Comparison of ENCODE assay signal across 8 cellular contexts in the genomic region with DNA sequence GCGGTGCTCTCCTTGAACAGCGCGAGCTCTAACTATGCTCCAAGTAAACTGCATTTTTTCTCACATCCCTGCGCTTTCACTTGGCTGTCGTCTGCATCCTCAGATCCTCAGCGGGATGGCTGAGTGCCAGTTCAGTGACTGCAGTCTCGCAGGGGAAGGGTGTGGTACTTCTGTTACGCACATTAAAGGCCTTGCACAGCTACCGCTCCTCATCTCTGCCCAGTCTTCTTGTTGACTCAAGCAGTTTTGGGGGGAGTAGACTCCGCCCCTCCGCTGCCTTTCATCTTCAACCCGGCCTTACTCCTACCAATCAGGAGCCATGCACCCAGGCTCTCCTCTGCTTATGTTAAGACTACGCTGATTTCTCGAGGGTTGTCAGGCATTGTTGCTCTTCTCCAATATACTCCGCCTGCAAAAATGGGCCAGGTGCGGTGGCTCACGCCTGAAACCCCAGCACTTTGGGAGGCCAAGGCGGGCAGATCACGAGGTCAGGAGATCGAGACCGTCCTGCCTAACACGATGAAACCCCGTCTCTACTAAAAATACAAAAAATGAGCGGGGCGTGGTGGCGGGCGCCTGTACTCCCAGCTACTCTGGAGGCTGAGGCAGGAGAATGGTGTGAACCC. TPM values are rescaled to one million over a fixed set of nuclear protein-coding genes. Genes with fewer than 3 reads are reported as not detected.
DNase-seq lines count a peak whose midpoint lies in the region; ATAC-seq and TF ChIP-seq lines count a peak whose summit lies in the region.

No MANE protein-coding gene starts in this region.

- no peak overlapping the region for H3K4ac ChIP-seq in neuronal stem cell (ENCODE audit: low read length)

- peaks cover 2% of the 10 kb centered on the region for H3K79me1 ChIP-seq in neuronal stem cell (ENCODE audit: low read depth, low read length)

- H3K27me3 ChIP-seq in A673 (replicated peaks; ENCODE audit: insufficient read depth, low read depth, low read length, poor library complexity) = no peaks in the 10 kb centered on the region
- peaks cover 0 to 2% (median 0%) of the 10 kb centered on the region in 3 experiments for H3K27me3 ChIP-seq in neuronal stem cell (ENCODE audit: control insufficient read depth in 3 of 3, insufficient read depth in 3 of 3, low read depth in 1 of 3, low read length in 3 of 3)
- H3K27me3 ChIP-seq in suprapubic skin = no peaks in the 10 kb centered on the region

- H3K27ac ChIP-seq in A673 (ENCODE audit: low read depth, low read length, poor library complexity, severe bottlenecking) (peak overlapping the region; percentile 98), epithelial cell of prostate (peak overlapping the region; percentile 13), neuronal stem cell (replicated peaks; ENCODE audit: low read length) (peak overlapping the region; percentile 23), suprapubic skin (peak overlapping the region; percentile 85)

- intact Hi-C loops in A673 (cut with micrococcal nuclease; ENCODE audit: unreplicated experiment) = loop anchor here (10.0 kb wide), 2 partner anchors 168 to 368 kb away; a partner anchor contains a TSS

- H2BK120ac ChIP-seq in neuronal stem cell (ENCODE audit: low read depth, low read length) = no peak overlapping the region

- BruUV-seq in A673 (replicated peaks; lab: Mats Ljungman, UMichigan) = no TSS peak

- no peak overlapping the region for H4K8ac ChIP-seq in neuronal stem cell (ENCODE audit: low read depth, low read length)

- no peak for TF ChIP-seq CTCF in A673 (conservative IDR thresholded peaks at IDR 0.05; ENCODE audit: low read depth, low read length)
- TF ChIP-seq CTCF in suprapubic skin (IDR thresholded peaks at IDR 0.05) = no peak

- no peak for ATAC-seq in HG03095 (IDR thresholded peaks at IDR 0.05; ENCODE audit: unreplicated experiment)

- H3K9ac ChIP-seq in neuronal stem cell (ENCODE audit: low read depth, low read length, poor library complexity) = no peak overlapping the region

- H3K18ac ChIP-seq in neuronal stem cell (ENCODE audit: low read length) = no peak overlapping the region

- H3K23ac ChIP-seq in neuronal stem cell (ENCODE audit: low read depth, low read length, poor library complexity) = peak overlapping the region; percentile 34

- no peak overlapping the region for H2BK5ac ChIP-seq in neuronal stem cell (ENCODE audit: low read length)

- H4K91ac ChIP-seq in neuronal stem cell (ENCODE audit: low read depth, low read length, poor library complexity) = no peak overlapping the region

- CTCF ChIA-PET in A673 (lab: Charles Lee) = interaction anchor here (0.6 to 0.7 kb wide), 2 partner anchors 75 to 168 kb away, joined by 3 read pairs; no protein-coding TSS in a partner anchor

- no peak overlapping the region for H3K4me2 ChIP-seq in neuronal stem cell (ENCODE audit: insufficient read depth, low read length, poor library complexity, severe bottlenecking)

- WGBS in neuronal stem cell (ENCODE audit: extremely low coverage in 2 of 2, insufficient read length in 2 of 2, insufficient replicate concordance in 1 of 2), 2 donors = no CpG with 5 or more reads among the region's 27 CpGs
- 46% methylated on average over 27 of the region's 27 CpGs for WGBS in suprapubic skin

- H3K4me3 ChIP-seq in A673 (ENCODE audit: low read depth, low read length, poor library complexity, severe bottlenecking) (no peak overlapping the region), neuronal stem cell (ENCODE audit: low read length in 2 of 2) (no peak overlapping the region), suprapubic skin (peak overlapping the region; percentile 15)

- H3K14ac ChIP-seq in neuronal stem cell (ENCODE audit: low read length) = no peak overlapping the region

- H3K4me1 ChIP-seq in A673 (ENCODE audit: insufficient read depth, low read length, poor library complexity, severe bottlenecking) (peaks cover 18% of the 10 kb centered on the region), neuronal stem cell (ENCODE audit: control insufficient read depth in 2 of 2, insufficient read depth in 1 of 2, low read depth in 1 of 2, low read length in 2 of 2) (peaks cover 4% of the 10 kb centered on the region in 2 donors), suprapubic skin (peaks cover 46% of the 10 kb centered on the region)

- H2BK12ac ChIP-seq in neuronal stem cell (ENCODE audit: low read length) = no peak overlapping the region

- H3K36me3 ChIP-seq in A673 (ENCODE audit: insufficient read depth, low read length, poor library complexity, severe bottlenecking) (peaks cover 35% of the 10 kb centered on the region), neuronal stem cell (replicated peaks in 1 of 2; ENCODE audit: control insufficient read depth in 2 of 2, insufficient read depth in 2 of 2, low read length in 2 of 2) (peaks cover 9 to 39% of the 10 kb centered on the region in 2 donors), suprapubic skin (peaks cover 41% of the 10 kb centered on the region)

- no peak for TF ChIP-seq EP300 in suprapubic skin (IDR thresholded peaks at IDR 0.05)

- no peak overlapping the region for H2AFZ ChIP-seq in neuronal stem cell (ENCODE audit: low read length)

- peak; percentile 83 for DNase-seq in A673 (ENCODE audit: low spot score)
- peak; percentile 86 for DNase-seq in NCI-H146 (lab: John Stamatoyannopoulos, UW)
- peak; percentile 69 to 90 for DNase-seq in activated CD8-positive, alpha-beta memory T cell treated with anti-CD3 and anti-CD28 coated beads for 1 hour (ENCODE audit: extremely low read depth in 1 of 2, low read depth in 1 of 2)
- no peak for DNase-seq in epithelial cell of prostate (ENCODE audit: low read depth, low spot score)
- DNase-seq in neuronal stem cell (ENCODE audit: low spot score) = no peak
- DNase-seq in suprapubic skin (ENCODE audit: low spot score in 2 of 2) = peak; percentile 94
- DNase-seq in NCI-H128 (lab: John Stamatoyannopoulos, UW; ENCODE audit: unreplicated experiment) = no peak

- no peak overlapping the region for H2AK5ac ChIP-seq in neuronal stem cell (ENCODE audit: low read depth, low read length)

- POLR2A ChIA-PET in A673 (lab: Charles Lee; ENCODE audit: low non-redundant PET) = no interaction called here

- TF ChIP-seq POLR2A in suprapubic skin (IDR thresholded peaks at IDR 0.05) = no peak

- no peak overlapping the region for H2BK15ac ChIP-seq in neuronal stem cell (ENCODE audit: low read length)

- H3K9me3 ChIP-seq in A673 (ENCODE audit: low read depth, low read length, poor library complexity, severe bottlenecking) (no peaks in the 10 kb centered on the region), neuronal stem cell (replicated peaks in 1 of 2; ENCODE audit: control insufficient read depth in 2 of 2, insufficient read depth in 1 of 2, low read depth in 1 of 2, low read length in 2 of 2) (no peaks in the 10 kb centered on the region), suprapubic skin (no peaks in the 10 kb centered on the region)

RNA-seq across cellular contexts. Expression of a gene that starts 10.0 kb away (rescaled TPM):
- total RNA-seq in A673 (2021) (291 and 311 TPM in 2 replicates), suprapubic skin (100 to 1,000 TPM; 167 to 312 (median 272) TPM)
- 310 TPM for polyA plus RNA-seq in neuronal stem cell (2013, experiment 1 of 2)
- 301 TPM for polyA plus RNA-seq in neuronal stem cell (2013, experiment 2 of 2)

RNA-seq across cellular contexts. Expression of a gene that starts 10.3 kb away (rescaled TPM):
- total RNA-seq in A673 (2021) (25.6 and 25.7 TPM in 2 replicates), suprapubic skin (10 to 100 TPM; 25.3 to 37.7 (median 31.3) TPM)
- 24.7 TPM for polyA plus RNA-seq in neuronal stem cell (2013, experiment 1 of 2)
- 24.7 TPM for polyA plus RNA-seq in neuronal stem cell (2013, experiment 2 of 2)

RNA-seq across cellular contexts. Expression of a gene that starts 24.3 kb away (rescaled TPM):
- 59.9 and 61.4 TPM in 2 replicates for total RNA-seq in A673 (2021)
- polyA plus RNA-seq in neuronal stem cell (2013, experiment 1 of 2) = 34.0 TPM
- 32.1 TPM for polyA plus RNA-seq in neuronal stem cell (2013, experiment 2 of 2)
- 10 to 100 TPM; 20.2 to 68.2 (median 46.7) TPM for total RNA-seq in suprapubic skin

RNA-seq across cellular contexts. Expression of a gene that starts 49.3 kb away (rescaled TPM):
- total RNA-seq in A673 (2021) (5.8 and 7.6 TPM in 2 replicates), suprapubic skin (1 to 10 TPM; 5.6 to 8.6 (median 6.9) TPM)
- polyA plus RNA-seq in neuronal stem cell (2013, experiment 1 of 2) = 12.6 TPM
- 12.5 TPM for polyA plus RNA-seq in neuronal stem cell (2013, experiment 2 of 2)

RNA-seq across cellular contexts. Expression of a gene that starts 51.0 kb away (rescaled TPM):
- total RNA-seq in A673 (2021) (0.80 and 3.1 TPM in 2 replicates), suprapubic skin (10 to 100 TPM; 59.1 to 93.3 (median 61.4) TPM)
- polyA plus RNA-seq in neuronal stem cell (2013, experiment 1 of 2) = 7.7 TPM
- 7.9 TPM for polyA plus RNA-seq in neuronal stem cell (2013, experiment 2 of 2)

Comparison
In these comparisons a context has a peak if more than half of its experiments do, and no peak if none do; other contexts are left out.
1. DNase-seq: peak in A673 (single experiment), NCI-H146 (single experiment), activated CD8-positive, alpha-beta memory T cell treated with anti-CD3 and anti-CD28 coated beads for 1 hour (2 of 2) and suprapubic skin (2 of 2); none in epithelial cell of prostate (single experiment), neuronal stem cell (single experiment) and NCI-H128 (single experiment).
2. H3K27ac ChIP-seq: peak in every context shown above with its lines; median percentile 98 in A673; 85 in suprapubic skin; 23 in neuronal stem cell; 13 in epithelial cell of prostate.